In the genomic region with DNA sequence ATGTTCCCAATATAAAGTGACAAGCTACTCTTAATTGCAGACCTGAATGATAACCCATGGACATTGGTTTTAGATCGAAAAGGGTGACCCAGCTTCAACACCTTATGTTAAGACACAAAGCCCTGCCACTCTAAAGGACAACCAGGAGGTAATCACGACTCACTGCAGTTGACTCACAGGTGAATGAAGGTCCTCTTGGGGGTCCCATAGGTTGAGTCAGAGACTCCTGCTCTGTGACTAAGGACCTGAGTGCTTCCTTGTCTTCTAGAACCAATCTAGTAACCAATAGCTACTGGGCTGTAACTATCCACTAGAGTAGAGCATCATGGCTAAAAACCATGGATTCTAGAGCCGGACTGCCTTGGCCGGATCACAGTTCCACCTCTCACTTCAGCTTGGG, we compare ENCODE assay signal across 17 cellular contexts.
DNase-seq lines count a peak whose midpoint lies in the region; ATAC-seq, FAIRE-seq and TF ChIP-seq lines count a peak whose summit lies in the region.
"Had no signal": no experiment of that assay in that cellular context is flagged by ENCODE, and none has a peak within 500 bp of the region (broad histone marks: within the 10 kb centered on the region; RNA-seq: fewer than 3 reads in every experiment).

No MANE protein-coding gene starts in this region.

- H3F3A ChIP-seq in PC-3 (ENCODE audit: low read length, unreplicated experiment): no peaks in the 10 kb centered on the region

- no peak overlapping the region for H3K4me2 ChIP-seq in PC-3 (ENCODE audit: low read length)
- H3K4me2 ChIP-seq in astrocyte (ENCODE audit: low read length): no peak overlapping the region
- no peak overlapping the region for H3K4me2 ChIP-seq in keratinocyte (ENCODE audit: control insufficient read depth, extremely low read depth, insufficient read depth, low read depth, low read length)

- no peak overlapping the region for H3K4me3 Mint-ChIP-seq in astrocyte (ENCODE audit: unreplicated experiment)
- no peak overlapping the region for H3K4me3 Mint-ChIP-seq in stimulated activated effector memory CD8-positive, alpha-beta T cell treated with anti-CD3 and anti-CD28 coated beads, Interleukin-12 subunit alpha, Interleukin-12 subunit beta, amount 100 ng/mL, for 72 hours
- no peak overlapping the region for H3K4me3 Mint-ChIP-seq in activated CD8-positive, alpha-beta T cell treated with anti-CD3 and anti-CD28 coated beads, Interleukin-2, amount 10 ng/mL, durations not matched to agents 7 days and 5 days
- H3K4me3 Mint-ChIP-seq: B cell; CD8-positive, alpha-beta T cell; HFFc6 had no signal

- no peaks in the 10 kb centered on the region for H3K36me3 ChIP-seq in PC-3 (ENCODE audit: low read depth, low read length)
- H3K36me3 ChIP-seq in astrocyte (ENCODE audit: insufficient read depth, low read length): no peaks in the 10 kb centered on the region
- no peaks in the 10 kb centered on the region for H3K36me3 ChIP-seq in keratinocyte (ENCODE audit: control insufficient read depth in 2 of 2, extremely low read depth in 1 of 2, insufficient read depth in 2 of 2, low read length in 2 of 2)

- H3K27ac Mint-ChIP-seq in astrocyte (ENCODE audit: unreplicated experiment): peak overlapping the region; percentile 11
- H3K27ac Mint-ChIP-seq in stimulated activated effector memory CD8-positive, alpha-beta T cell treated with anti-CD3 and anti-CD28 coated beads, Interleukin-12 subunit alpha, Interleukin-12 subunit beta, amount 100 ng/mL, for 72 hours: no peak overlapping the region
- H3K27ac Mint-ChIP-seq in activated CD8-positive, alpha-beta T cell treated with anti-CD3 and anti-CD28 coated beads, Interleukin-2, amount 10 ng/mL, durations not matched to agents 7 days and 5 days: no peak overlapping the region
- H3K27ac Mint-ChIP-seq: B cell; CD8-positive, alpha-beta T cell; HFFc6 had no signal

- TF ChIP-seq CTCF in PC-3 (conservative IDR thresholded peaks at IDR 0.05; ENCODE audit: low read depth, low read length): no peak
- no peak for TF ChIP-seq CTCF in astrocyte (IDR thresholded peaks at IDR 0.05; ENCODE audit: insufficient read depth, low read depth, low read length)
- TF ChIP-seq CTCF in keratinocyte (optimal IDR thresholded peaks at IDR 0.05 in 1 of 3, IDR thresholded peaks at IDR 0.05 in 1 of 3, conservative IDR thresholded peaks at IDR 0.05 in 1 of 3; ENCODE audit: extremely low read depth in 1 of 3, insufficient read depth in 2 of 3, low read length in 3 of 3): no peak

- H3K79me2 ChIP-seq in PC-3 (ENCODE audit: low read length): no peaks in the 10 kb centered on the region
- H3K79me2 ChIP-seq in astrocyte (ENCODE audit: insufficient read depth, low read length): no peaks in the 10 kb centered on the region
- H3K79me2 ChIP-seq in keratinocyte (ENCODE audit: control insufficient read depth, insufficient read depth, low read length): no peaks in the 10 kb centered on the region

- DNase-seq in PC-3 (peak; percentile 20), astrocyte (ENCODE audit: low read depth) (no peak), keratinocyte (ENCODE audit: low read depth, low spot score) (no peak), midbrain (lab: John Stamatoyannopoulos, UW) (no peak)
- no peak for DNase-seq in stimulated activated effector memory CD8-positive, alpha-beta T cell treated with anti-CD3 and anti-CD28 coated beads, Interleukin-12 subunit alpha, Interleukin-12 subunit beta, amount 100 ng/mL, for 72 hours (ENCODE audit: low spot score in 2 of 2)
- no peak for DNase-seq in activated CD8-positive, alpha-beta T cell treated with anti-CD3 and anti-CD28 coated beads, Interleukin-2, amount 10 ng/mL, durations not matched to agents 7 days and 5 days
- DNase-seq: Calu3; CD8-positive, alpha-beta T cell; DMS79 treated with DMSO at 0.1 percent for 48 hours; GF-D8; GOT3; H7; HFFc6 had no signal

- no peaks in the 10 kb centered on the region for H3K9me2 ChIP-seq in PC-3 (replicated peaks; ENCODE audit: low read length)

- intact Hi-C loops in PC-3 (cut with micrococcal nuclease): no loop called here

- H3K4me3 ChIP-seq in PC-3 (ENCODE audit: low read length): no peak overlapping the region
- H3K4me3 ChIP-seq in astrocyte (ENCODE audit: insufficient read depth, low read depth, low read length): no peak overlapping the region
- no peak overlapping the region for H3K4me3 ChIP-seq in keratinocyte (ENCODE audit: control insufficient read depth in 2 of 3, extremely low read depth in 1 of 3, insufficient read depth in 2 of 3, low read depth in 1 of 3, low read length in 3 of 3)
- H3K4me3 ChIP-seq: BLaER1 treated with 17β-estradiol and CSF1 and Interleukin-3, amounts not matched to agents 10 nM and 100 nM had no signal

- H3K27me3 Mint-ChIP-seq in astrocyte (ENCODE audit: low read depth, unreplicated experiment): peaks cover 4% of the 10 kb centered on the region
- peaks cover 3% of the 10 kb centered on the region for H3K27me3 Mint-ChIP-seq in activated CD8-positive, alpha-beta T cell treated with anti-CD3 and anti-CD28 coated beads, Interleukin-2, amount 10 ng/mL, durations not matched to agents 7 days and 5 days (ENCODE audit: low read depth)

- H3K9me1 ChIP-seq in keratinocyte (ENCODE audit: control insufficient read depth, extremely low read depth, insufficient read depth, low read length): no peaks in the 10 kb centered on the region

- H3K4me1 ChIP-seq in PC-3 (ENCODE audit: insufficient read depth, low read length) (0 out of 2 replicates have a peak, but pooled peaks cover 4% of the 10 kb centered on the region), astrocyte (ENCODE audit: insufficient read depth, low read length) (no peaks in the 10 kb centered on the region), keratinocyte (ENCODE audit: control insufficient read depth, extremely low read depth, insufficient read depth, low read length) (peaks cover 27% of the 10 kb centered on the region)

- H2AFZ ChIP-seq in PC-3 (ENCODE audit: low read length): no peak overlapping the region
- H2AFZ ChIP-seq in astrocyte (ENCODE audit: low read depth, low read length): no peak overlapping the region
- H2AFZ ChIP-seq in keratinocyte (ENCODE audit: control insufficient read depth, low read length): no peak overlapping the region

- no peak for FAIRE-seq in astrocyte (lab: Jason Lieb, UNC)
- FAIRE-seq in keratinocyte (lab: Jason Lieb, UNC): no peak
- FAIRE-seq: HTR-8/SVneo had no signal

- H3K9me3 ChIP-seq in PC-3 (ENCODE audit: low read length) (no peaks in the 10 kb centered on the region), astrocyte (ENCODE audit: insufficient read depth, low read depth, low read length) (no peaks in the 10 kb centered on the region), keratinocyte (ENCODE audit: control insufficient read depth, low read depth, low read length) (no peaks in the 10 kb centered on the region)

- peaks cover 13% of the 10 kb centered on the region for H3K4me1 Mint-ChIP-seq in astrocyte (ENCODE audit: low read depth, unreplicated experiment)
- no peaks in the 10 kb centered on the region for H3K4me1 Mint-ChIP-seq in stimulated activated effector memory CD8-positive, alpha-beta T cell treated with anti-CD3 and anti-CD28 coated beads, Interleukin-12 subunit alpha, Interleukin-12 subunit beta, amount 100 ng/mL, for 72 hours
- no peaks in the 10 kb centered on the region for H3K4me1 Mint-ChIP-seq in activated CD8-positive, alpha-beta T cell treated with anti-CD3 and anti-CD28 coated beads, Interleukin-2, amount 10 ng/mL, durations not matched to agents 7 days and 5 days (ENCODE audit: low read depth)
- H3K4me1 Mint-ChIP-seq: B cell had no signal

- H3K36me3 Mint-ChIP-seq in astrocyte (ENCODE audit: low read depth, unreplicated experiment): no peaks in the 10 kb centered on the region
- H3K36me3 Mint-ChIP-seq in stimulated activated effector memory CD8-positive, alpha-beta T cell treated with anti-CD3 and anti-CD28 coated beads, Interleukin-12 subunit alpha, Interleukin-12 subunit beta, amount 100 ng/mL, for 72 hours: no peaks in the 10 kb centered on the region
- H3K36me3 Mint-ChIP-seq in activated CD8-positive, alpha-beta T cell treated with anti-CD3 and anti-CD28 coated beads, Interleukin-2, amount 10 ng/mL, durations not matched to agents 7 days and 5 days (ENCODE audit: low read depth): no peaks in the 10 kb centered on the region
- H3K36me3 Mint-ChIP-seq: CD8-positive, alpha-beta T cell had no signal

- H4K20me1 ChIP-seq in PC-3 (ENCODE audit: low read length) (no peaks in the 10 kb centered on the region), astrocyte (ENCODE audit: insufficient read depth, low read length) (no peaks in the 10 kb centered on the region), keratinocyte (ENCODE audit: control insufficient read depth, extremely low read depth, insufficient read depth, low read length) (no peaks in the 10 kb centered on the region)
- H4K20me1 ChIP-seq: BLaER1 treated with 17β-estradiol and CSF1 and Interleukin-3, amounts not matched to agents 10 nM and 100 nM had no signal

- ATAC-seq in PC-3: no peak
- ATAC-seq in stimulated activated effector memory CD8-positive, alpha-beta T cell treated with anti-CD3 and anti-CD28 coated beads, Interleukin-12 subunit alpha, Interleukin-12 subunit beta, amount 100 ng/mL, for 72 hours: peak; percentile 49
- no peak for ATAC-seq in activated CD8-positive, alpha-beta T cell treated with anti-CD3 and anti-CD28 coated beads, Interleukin-2, amount 10 ng/mL, durations not matched to agents 7 days and 5 days
- ATAC-seq: CD8-positive, alpha-beta T cell; HCT116 had no signal

- peaks cover 3% of the 10 kb centered on the region for H3K9me3 Mint-ChIP-seq in astrocyte (ENCODE audit: unreplicated experiment)
- H3K9me3 Mint-ChIP-seq in stimulated activated effector memory CD8-positive, alpha-beta T cell treated with anti-CD3 and anti-CD28 coated beads, Interleukin-12 subunit alpha, Interleukin-12 subunit beta, amount 100 ng/mL, for 72 hours: no peaks in the 10 kb centered on the region
- no peaks in the 10 kb centered on the region for H3K9me3 Mint-ChIP-seq in activated CD8-positive, alpha-beta T cell treated with anti-CD3 and anti-CD28 coated beads, Interleukin-2, amount 10 ng/mL, durations not matched to agents 7 days and 5 days (ENCODE audit: insufficient read depth)
- H3K9me3 Mint-ChIP-seq: CD8-positive, alpha-beta T cell had no signal

- dilution Hi-C loops in keratinocyte (cut with MboI; ENCODE audit: extremely low pct_ligation_motif_present, low sequenced_read_pairs): no loop called here

- BruUV-seq in PC-3 (replicated peaks; lab: Mats Ljungman, UMichigan): no TSS peak

- 0 out of 2 replicates have a peak, but pooled peaks cover 5% of the 10 kb centered on the region for H3K27me3 ChIP-seq in PC-3 (ENCODE audit: low read length)
- H3K27me3 ChIP-seq in astrocyte (ENCODE audit: insufficient read depth, low read length): no peaks in the 10 kb centered on the region
- H3K27me3 ChIP-seq in keratinocyte (ENCODE audit: control insufficient read depth, extremely low read depth, insufficient read depth, low read length): no peaks in the 10 kb centered on the region
- H3K27me3 ChIP-seq: BLaER1 treated with 17β-estradiol and CSF1 and Interleukin-3, amounts not matched to agents 10 nM and 100 nM had no signal

- H3K27ac ChIP-seq in PC-3 (ENCODE audit: low read length) (0 out of 2 replicates have a peak overlapping the region, but pooled peaks have one; percentile 1), astrocyte (ENCODE audit: low read depth, low read length) (no peak overlapping the region), keratinocyte (ENCODE audit: control insufficient read depth, insufficient read depth, low read length) (peak overlapping the region; percentile 53)
- H3K27ac ChIP-seq: BLaER1 treated with 17β-estradiol and CSF1 and Interleukin-3, amounts not matched to agents 10 nM and 100 nM had no signal

- POLR2A ChIA-PET in PC-3 (lab: Charles Lee; ENCODE audit: unreplicated experiment): no interaction called here
- POLR2A ChIA-PET in activated CD8-positive, alpha-beta T cell treated with anti-CD3 and anti-CD28 coated beads, Interleukin-2, amount 10 ng/mL, durations not matched to agents 7 days and 5 days (lab: Charles Lee): no interaction called here

- CTCF ChIA-PET in PC-3 (lab: Charles Lee): no interaction called here
- CTCF ChIA-PET in activated CD8-positive, alpha-beta T cell treated with anti-CD3 and anti-CD28 coated beads, Interleukin-2, amount 10 ng/mL, durations not matched to agents 7 days and 5 days (lab: Charles Lee): no interaction called here

- no peak overlapping the region for H3K9ac ChIP-seq in PC-3 (ENCODE audit: low read length)
- H3K9ac ChIP-seq in astrocyte (ENCODE audit: low read length): no peak overlapping the region
- no peak overlapping the region for H3K9ac ChIP-seq in keratinocyte (ENCODE audit: control insufficient read depth, extremely low read depth, insufficient read depth, low read length)
- H3K9ac ChIP-seq: BLaER1 treated with 17β-estradiol and CSF1 and Interleukin-3, amounts not matched to agents 10 nM and 100 nM had no signal
